ENCODE assay signal across 2 cellular contexts in genomic region chr6:7731289-7731688, GRCh38.
TF ChIP-seq lines count a peak whose summit lies in the region.

No MANE protein-coding gene starts in this region.

TF ChIP-seq in SK-N-SH, 30 proteins besides CTCF, POLR2A, EP300 and RAD21:
- no peak for TF ChIP-seq EZH2phosphoT487 (IDR thresholded peaks at IDR 0.05; ENCODE audit: borderline replicate concordance, low read depth)
- no peak for TF ChIP-seq RCOR1 (IDR thresholded peaks at IDR 0.05; ENCODE audit: low read length)
- TF ChIP-seq SIN3A (IDR thresholded peaks at IDR 0.05; ENCODE audit: borderline replicate concordance, low read depth, low read length) = no peak
- no peak for TF ChIP-seq RFX5 (IDR thresholded peaks at IDR 0.05; ENCODE audit: low read length)
- no peak for TF ChIP-seq MAX (IDR thresholded peaks at IDR 0.05; ENCODE audit: low read depth)
- TF ChIP-seq TCF12 (IDR thresholded peaks at IDR 0.05) = no peak

TF ChIP-seq in SK-N-SH treated with all-trans-retinoic acid at 6 μM for 48 hours, 23 proteins besides CTCF, POLR2A, EP300 and RAD21:
- no peak for TF ChIP-seq RARB (CRISPR knock-in tag; IDR thresholded peaks at IDR 0.05)
- TF ChIP-seq ESRRG (CRISPR knock-in tag; IDR thresholded peaks at IDR 0.05) = no peak
- no peak for TF ChIP-seq PPARA (CRISPR knock-in tag; IDR thresholded peaks at IDR 0.05; ENCODE audit: borderline replicate concordance)
- TF ChIP-seq OSR1 (CRISPR knock-in tag; IDR thresholded peaks at IDR 0.05) = no peak
- TF ChIP-seq ZNF565 (CRISPR knock-in tag; conservative IDR thresholded peaks at IDR 0.05; ENCODE audit: low read depth) = no peak
- no peak for TF ChIP-seq ARNTL (CRISPR knock-in tag; IDR thresholded peaks at IDR 0.05; ENCODE audit: borderline replicate concordance, low read depth)
- no peak for TF ChIP-seq BACH2 (CRISPR knock-in tag; IDR thresholded peaks at IDR 0.05; ENCODE audit: borderline replicate concordance)
- TF ChIP-seq GLIS3 (CRISPR knock-in tag; IDR thresholded peaks at IDR 0.05) = no peak
- no peak for TF ChIP-seq SNAI2 (CRISPR knock-in tag; IDR thresholded peaks at IDR 0.05)
- TF ChIP-seq POU6F1 (CRISPR knock-in tag; IDR thresholded peaks at IDR 0.05; ENCODE audit: borderline replicate concordance, low read depth) = no peak
- no peak for TF ChIP-seq ZNF8 (CRISPR knock-in tag; IDR thresholded peaks at IDR 0.05)
- no peak for TF ChIP-seq TCF4 (CRISPR knock-in tag; IDR thresholded peaks at IDR 0.05; ENCODE audit: borderline replicate concordance)
- TF ChIP-seq ZC3H10 (CRISPR knock-in tag; IDR thresholded peaks at IDR 0.05) = no peak
- TF ChIP-seq ZFP30 (CRISPR knock-in tag; IDR thresholded peaks at IDR 0.05) = no peak
- TF ChIP-seq ISL1 (CRISPR knock-in tag; IDR thresholded peaks at IDR 0.05) = no peak
- no peak for TF ChIP-seq ZNF70 (CRISPR knock-in tag; IDR thresholded peaks at IDR 0.05)
- TF ChIP-seq TOX (CRISPR knock-in tag; IDR thresholded peaks at IDR 0.05; ENCODE audit: borderline replicate concordance) = no peak
- TF ChIP-seq, protein P1, sequence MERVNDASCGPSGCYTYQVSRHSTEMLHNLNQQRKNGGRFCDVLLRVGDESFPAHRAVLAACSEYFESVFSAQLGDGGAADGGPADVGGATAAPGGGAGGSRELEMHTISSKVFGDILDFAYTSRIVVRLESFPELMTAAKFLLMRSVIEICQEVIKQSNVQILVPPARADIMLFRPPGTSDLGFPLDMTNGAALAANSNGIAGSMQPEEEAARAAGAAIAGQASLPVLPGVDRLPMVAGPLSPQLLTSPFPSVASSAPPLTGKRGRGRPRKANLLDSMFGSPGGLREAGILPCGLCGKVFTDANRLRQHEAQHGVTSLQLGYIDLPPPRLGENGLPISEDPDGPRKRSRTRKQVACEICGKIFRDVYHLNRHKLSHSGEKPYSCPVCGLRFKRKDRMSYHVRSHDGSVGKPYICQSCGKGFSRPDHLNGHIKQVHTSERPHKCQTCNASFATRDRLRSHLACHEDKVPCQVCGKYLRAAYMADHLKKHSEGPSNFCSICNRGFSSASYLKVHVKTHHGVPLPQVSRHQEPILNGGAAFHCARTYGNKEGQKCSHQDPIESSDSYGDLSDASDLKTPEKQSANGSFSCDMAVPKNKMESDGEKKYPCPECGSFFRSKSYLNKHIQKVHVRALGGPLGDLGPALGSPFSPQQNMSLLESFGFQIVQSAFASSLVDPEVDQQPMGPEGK (CRISPR knock-in tag; IDR thresholded peaks at IDR 0.05; ENCODE audit: borderline replicate concordance) = no peak
- TF ChIP-seq, protein P2, sequence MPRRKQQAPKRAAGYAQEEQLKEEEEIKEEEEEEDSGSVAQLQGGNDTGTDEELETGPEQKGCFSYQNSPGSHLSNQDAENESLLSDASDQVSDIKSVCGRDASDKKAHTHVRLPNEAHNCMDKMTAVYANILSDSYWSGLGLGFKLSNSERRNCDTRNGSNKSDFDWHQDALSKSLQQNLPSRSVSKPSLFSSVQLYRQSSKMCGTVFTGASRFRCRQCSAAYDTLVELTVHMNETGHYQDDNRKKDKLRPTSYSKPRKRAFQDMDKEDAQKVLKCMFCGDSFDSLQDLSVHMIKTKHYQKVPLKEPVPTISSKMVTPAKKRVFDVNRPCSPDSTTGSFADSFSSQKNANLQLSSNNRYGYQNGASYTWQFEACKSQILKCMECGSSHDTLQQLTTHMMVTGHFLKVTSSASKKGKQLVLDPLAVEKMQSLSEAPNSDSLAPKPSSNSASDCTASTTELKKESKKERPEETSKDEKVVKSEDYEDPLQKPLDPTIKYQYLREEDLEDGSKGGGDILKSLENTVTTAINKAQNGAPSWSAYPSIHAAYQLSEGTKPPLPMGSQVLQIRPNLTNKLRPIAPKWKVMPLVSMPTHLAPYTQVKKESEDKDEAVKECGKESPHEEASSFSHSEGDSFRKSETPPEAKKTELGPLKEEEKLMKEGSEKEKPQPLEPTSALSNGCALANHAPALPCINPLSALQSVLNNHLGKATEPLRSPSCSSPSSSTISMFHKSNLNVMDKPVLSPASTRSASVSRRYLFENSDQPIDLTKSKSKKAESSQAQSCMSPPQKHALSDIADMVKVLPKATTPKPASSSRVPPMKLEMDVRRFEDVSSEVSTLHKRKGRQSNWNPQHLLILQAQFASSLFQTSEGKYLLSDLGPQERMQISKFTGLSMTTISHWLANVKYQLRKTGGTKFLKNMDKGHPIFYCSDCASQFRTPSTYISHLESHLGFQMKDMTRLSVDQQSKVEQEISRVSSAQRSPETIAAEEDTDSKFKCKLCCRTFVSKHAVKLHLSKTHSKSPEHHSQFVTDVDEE (CRISPR knock-in tag; IDR thresholded peaks at IDR 0.05) = no peak
